In the genomic region with DNA sequence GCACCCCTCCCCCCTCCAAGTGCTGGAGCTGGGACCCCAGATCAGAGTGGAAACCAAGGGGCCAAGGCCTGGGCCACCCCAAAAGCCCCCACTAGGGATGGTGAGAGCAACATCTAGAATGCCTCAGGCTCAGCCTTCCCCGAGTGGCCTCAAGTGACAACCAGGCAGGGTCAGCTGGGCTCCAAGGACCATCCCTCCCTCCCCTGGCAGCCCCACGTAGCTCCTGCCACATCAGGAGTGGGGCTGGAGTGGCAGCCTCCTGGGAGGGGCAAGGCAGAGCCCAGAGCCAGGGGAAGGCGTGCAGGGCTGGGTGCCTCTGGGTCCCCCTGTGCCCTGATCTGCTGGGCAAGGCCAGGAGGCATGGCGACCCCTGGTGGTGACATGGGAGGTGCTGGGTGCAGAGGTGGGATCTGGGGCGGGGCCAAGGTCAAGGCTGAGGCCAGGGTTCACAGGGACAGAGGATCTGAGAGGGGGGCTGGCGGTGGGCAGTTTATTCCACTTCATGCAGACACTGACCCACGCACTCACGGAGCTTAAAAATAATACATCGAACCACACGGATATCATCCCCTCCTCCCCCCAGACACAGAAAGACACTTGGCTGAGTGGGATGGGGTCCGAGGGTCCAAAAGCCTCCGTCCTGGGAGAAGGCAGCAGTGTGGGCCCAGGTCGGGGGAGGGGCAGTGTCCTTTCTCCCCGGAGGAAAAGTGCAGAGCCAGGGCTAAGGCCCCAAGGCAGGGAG, we compare ENCODE assay signal across 1 cellular context.
TF ChIP-seq lines count a peak whose summit lies in the region.

No MANE protein-coding gene starts in this region.

TF ChIP-seq in HepG2, 621 proteins besides CTCF, POLR2A, EP300 and RAD21 (continued from another document and continues in another):
- peak; percentile 81; the same call in 1 of the 2 replicates for TF ChIP-seq GLI4 (CRISPR knock-in tag; IDR thresholded peaks at IDR 0.05; ENCODE audit: borderline replicate concordance)
- TF ChIP-seq ZBTB8A (CRISPR knock-in tag; IDR thresholded peaks at IDR 0.05; ENCODE audit: borderline replicate concordance, low read depth), result no peak
- TF ChIP-seq, protein P1, sequence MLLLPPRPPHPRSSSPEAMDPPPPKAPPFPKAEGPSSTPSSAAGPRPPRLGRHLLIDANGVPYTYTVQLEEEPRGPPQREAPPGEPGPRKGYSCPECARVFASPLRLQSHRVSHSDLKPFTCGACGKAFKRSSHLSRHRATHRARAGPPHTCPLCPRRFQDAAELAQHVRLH (CRISPR knock-in tag; IDR thresholded peaks at IDR 0.05; ENCODE audit: borderline replicate concordance, low read depth), result peak; percentile 48; the same call in 1 of the 2 replicates
- TF ChIP-seq ZNF496 (CRISPR knock-in tag; IDR thresholded peaks at IDR 0.05; ENCODE audit: insufficient replicate concordance), result no peak
- TF ChIP-seq PHB2 (IDR thresholded peaks at IDR 0.05; ENCODE audit: partially characterized antibody), result no peak
- TF ChIP-seq, protein P2, sequence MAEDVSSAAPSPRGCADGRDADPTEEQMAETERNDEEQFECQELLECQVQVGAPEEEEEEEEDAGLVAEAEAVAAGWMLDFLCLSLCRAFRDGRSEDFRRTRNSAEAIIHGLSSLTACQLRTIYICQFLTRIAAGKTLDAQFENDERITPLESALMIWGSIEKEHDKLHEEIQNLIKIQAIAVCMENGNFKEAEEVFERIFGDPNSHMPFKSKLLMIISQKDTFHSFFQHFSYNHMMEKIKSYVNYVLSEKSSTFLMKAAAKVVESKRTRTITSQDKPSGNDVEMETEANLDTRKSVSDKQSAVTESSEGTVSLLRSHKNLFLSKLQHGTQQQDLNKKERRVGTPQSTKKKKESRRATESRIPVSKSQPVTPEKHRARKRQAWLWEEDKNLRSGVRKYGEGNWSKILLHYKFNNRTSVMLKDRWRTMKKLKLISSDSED (CRISPR knock-in tag; IDR thresholded peaks at IDR 0.05), result 0 out of 2 replicates have a peak, but pooled peaks have one; percentile 41
- TF ChIP-seq ZNF329 (CRISPR knock-in tag; IDR thresholded peaks at IDR 0.05; ENCODE audit: low read depth), result no peak
- no peak for TF ChIP-seq NFYC (CRISPR knock-in tag; IDR thresholded peaks at IDR 0.05)
- no peak; the same call in 1 of the 2 replicates for TF ChIP-seq ZNF746 (CRISPR knock-in tag; IDR thresholded peaks at IDR 0.05)
- TF ChIP-seq, protein P3, sequence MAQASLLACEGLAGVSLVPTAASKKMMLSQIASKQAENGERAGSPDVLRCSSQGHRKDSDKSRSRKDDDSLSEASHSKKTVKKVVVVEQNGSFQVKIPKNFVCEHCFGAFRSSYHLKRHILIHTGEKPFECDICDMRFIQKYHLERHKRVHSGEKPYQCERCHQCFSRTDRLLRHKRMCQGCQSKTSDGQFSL (CRISPR knock-in tag; IDR thresholded peaks at IDR 0.05), result peak; percentile 76; the same call in 1 of the 2 replicates
- no peak for TF ChIP-seq HOXA7 (CRISPR knock-in tag; IDR thresholded peaks at IDR 0.05)
- 0 out of 2 replicates have a peak, but pooled peaks have one; percentile 14 for TF ChIP-seq ZNF232 (CRISPR knock-in tag; IDR thresholded peaks at IDR 0.05; ENCODE audit: borderline replicate concordance)
- TF ChIP-seq ZNF552 (CRISPR knock-in tag; IDR thresholded peaks at IDR 0.05; ENCODE audit: borderline replicate concordance), result no peak; the same call in 1 of the 2 replicates
- TF ChIP-seq, protein P4, sequence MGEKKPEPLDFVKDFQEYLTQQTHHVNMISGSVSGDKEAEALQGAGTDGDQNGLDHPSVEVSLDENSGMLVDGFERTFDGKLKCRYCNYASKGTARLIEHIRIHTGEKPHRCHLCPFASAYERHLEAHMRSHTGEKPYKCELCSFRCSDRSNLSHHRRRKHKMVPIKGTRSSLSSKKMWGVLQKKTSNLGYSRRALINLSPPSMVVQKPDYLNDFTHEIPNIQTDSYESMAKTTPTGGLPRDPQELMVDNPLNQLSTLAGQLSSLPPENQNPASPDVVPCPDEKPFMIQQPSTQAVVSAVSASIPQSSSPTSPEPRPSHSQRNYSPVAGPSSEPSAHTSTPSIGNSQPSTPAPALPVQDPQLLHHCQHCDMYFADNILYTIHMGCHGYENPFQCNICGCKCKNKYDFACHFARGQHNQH (CRISPR knock-in tag; IDR thresholded peaks at IDR 0.05), result peak; percentile 19; the same call in 1 of the 2 replicates
- peak; percentile 16; the same call in 1 of the 2 replicates for TF ChIP-seq ZSCAN31 (CRISPR knock-in tag; IDR thresholded peaks at IDR 0.05; ENCODE audit: low read depth)
- peak; percentile 67; the same call in 1 of the 2 replicates for TF ChIP-seq TBX3 (IDR thresholded peaks at IDR 0.05; ENCODE audit: borderline replicate concordance)
- TF ChIP-seq, protein P5, sequence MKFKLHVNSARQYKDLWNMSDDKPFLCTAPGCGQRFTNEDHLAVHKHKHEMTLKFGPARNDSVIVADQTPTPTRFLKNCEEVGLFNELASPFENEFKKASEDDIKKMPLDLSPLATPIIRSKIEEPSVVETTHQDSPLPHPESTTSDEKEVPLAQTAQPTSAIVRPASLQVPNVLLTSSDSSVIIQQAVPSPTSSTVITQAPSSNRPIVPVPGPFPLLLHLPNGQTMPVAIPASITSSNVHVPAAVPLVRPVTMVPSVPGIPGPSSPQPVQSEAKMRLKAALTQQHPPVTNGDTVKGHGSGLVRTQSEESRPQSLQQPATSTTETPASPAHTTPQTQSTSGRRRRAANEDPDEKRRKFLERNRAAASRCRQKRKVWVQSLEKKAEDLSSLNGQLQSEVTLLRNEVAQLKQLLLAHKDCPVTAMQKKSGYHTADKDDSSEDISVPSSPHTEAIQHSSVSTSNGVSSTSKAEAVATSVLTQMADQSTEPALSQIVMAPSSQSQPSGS (CRISPR knock-in tag; IDR thresholded peaks at IDR 0.05), result peak; percentile 74; the same call in 1 of the 2 replicates
- TF ChIP-seq ZNF781 (CRISPR knock-in tag; IDR thresholded peaks at IDR 0.05; ENCODE audit: borderline replicate concordance, not compliant biosample characterization), result peak; percentile 61
- TF ChIP-seq, protein P6, sequence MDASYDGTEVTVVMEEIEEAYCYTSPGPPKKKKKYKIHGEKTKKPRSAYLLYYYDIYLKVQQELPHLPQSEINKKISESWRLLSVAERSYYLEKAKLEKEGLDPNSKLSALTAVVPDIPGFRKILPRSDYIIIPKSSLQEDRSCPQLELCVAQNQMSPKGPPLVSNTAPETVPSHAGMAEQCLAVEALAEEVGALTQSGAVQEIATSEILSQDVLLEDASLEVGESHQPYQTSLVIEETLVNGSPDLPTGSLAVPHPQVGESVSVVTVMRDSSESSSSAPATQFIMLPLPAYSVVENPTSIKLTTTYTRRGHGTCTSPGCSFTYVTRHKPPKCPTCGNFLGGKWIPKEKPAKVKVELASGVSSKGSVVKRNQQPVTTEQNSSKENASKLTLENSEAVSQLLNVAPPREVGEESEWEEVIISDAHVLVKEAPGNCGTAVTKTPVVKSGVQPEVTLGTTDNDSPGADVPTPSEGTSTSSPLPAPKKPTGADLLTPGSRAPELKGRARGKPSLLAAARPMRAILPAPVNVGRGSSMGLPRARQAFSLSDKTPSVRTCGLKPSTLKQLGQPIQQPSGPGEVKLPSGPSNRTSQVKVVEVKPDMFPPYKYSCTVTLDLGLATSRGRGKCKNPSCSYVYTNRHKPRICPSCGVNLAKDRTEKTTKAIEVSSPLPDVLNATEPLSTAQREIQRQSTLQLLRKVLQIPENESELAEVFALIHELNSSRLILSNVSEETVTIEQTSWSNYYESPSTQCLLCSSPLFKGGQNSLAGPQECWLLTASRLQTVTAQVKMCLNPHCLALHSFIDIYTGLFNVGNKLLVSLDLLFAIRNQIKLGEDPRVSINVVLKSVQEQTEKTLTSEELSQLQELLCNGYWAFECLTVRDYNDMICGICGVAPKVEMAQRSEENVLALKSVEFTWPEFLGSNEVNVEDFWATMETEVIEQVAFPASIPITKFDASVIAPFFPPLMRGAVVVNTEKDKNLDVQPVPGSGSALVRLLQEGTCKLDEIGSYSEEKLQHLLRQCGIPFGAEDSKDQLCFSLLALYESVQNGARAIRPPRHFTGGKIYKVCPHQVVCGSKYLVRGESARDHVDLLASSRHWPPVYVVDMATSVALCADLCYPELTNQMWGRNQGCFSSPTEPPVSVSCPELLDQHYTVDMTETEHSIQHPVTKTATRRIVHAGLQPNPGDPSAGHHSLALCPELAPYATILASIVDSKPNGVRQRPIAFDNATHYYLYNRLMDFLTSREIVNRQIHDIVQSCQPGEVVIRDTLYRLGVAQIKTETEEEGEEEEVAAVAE (CRISPR knock-in tag; IDR thresholded peaks at IDR 0.05; ENCODE audit: borderline replicate concordance), result 0 out of 2 replicates have a peak, but pooled peaks have one; percentile 33
- no peak for TF ChIP-seq EHMT2 (IDR thresholded peaks at IDR 0.05; ENCODE audit: borderline replicate concordance, low read depth, low read length)
- no peak for TF ChIP-seq MATR3 (CRISPR knock-in tag; IDR thresholded peaks at IDR 0.05)
- TF ChIP-seq POGZ (CRISPR knock-in tag; IDR thresholded peaks at IDR 0.05), result peak; percentile 70; the same call in 1 of the 2 replicates
- TF ChIP-seq CBX5 (CRISPR knock-in tag; IDR thresholded peaks at IDR 0.05; ENCODE audit: borderline replicate concordance), result peak; percentile 75; the same call in 1 of the 2 replicates
- peak; percentile 87 for TF ChIP-seq XRCC5 (optimal IDR thresholded peaks at IDR 0.05; ENCODE audit: low read length)
- peak; percentile 77; the same call in 1 of the 2 replicates for TF ChIP-seq ZMYM3 (CRISPR knock-in tag; IDR thresholded peaks at IDR 0.05)
- TF ChIP-seq, protein P7, sequence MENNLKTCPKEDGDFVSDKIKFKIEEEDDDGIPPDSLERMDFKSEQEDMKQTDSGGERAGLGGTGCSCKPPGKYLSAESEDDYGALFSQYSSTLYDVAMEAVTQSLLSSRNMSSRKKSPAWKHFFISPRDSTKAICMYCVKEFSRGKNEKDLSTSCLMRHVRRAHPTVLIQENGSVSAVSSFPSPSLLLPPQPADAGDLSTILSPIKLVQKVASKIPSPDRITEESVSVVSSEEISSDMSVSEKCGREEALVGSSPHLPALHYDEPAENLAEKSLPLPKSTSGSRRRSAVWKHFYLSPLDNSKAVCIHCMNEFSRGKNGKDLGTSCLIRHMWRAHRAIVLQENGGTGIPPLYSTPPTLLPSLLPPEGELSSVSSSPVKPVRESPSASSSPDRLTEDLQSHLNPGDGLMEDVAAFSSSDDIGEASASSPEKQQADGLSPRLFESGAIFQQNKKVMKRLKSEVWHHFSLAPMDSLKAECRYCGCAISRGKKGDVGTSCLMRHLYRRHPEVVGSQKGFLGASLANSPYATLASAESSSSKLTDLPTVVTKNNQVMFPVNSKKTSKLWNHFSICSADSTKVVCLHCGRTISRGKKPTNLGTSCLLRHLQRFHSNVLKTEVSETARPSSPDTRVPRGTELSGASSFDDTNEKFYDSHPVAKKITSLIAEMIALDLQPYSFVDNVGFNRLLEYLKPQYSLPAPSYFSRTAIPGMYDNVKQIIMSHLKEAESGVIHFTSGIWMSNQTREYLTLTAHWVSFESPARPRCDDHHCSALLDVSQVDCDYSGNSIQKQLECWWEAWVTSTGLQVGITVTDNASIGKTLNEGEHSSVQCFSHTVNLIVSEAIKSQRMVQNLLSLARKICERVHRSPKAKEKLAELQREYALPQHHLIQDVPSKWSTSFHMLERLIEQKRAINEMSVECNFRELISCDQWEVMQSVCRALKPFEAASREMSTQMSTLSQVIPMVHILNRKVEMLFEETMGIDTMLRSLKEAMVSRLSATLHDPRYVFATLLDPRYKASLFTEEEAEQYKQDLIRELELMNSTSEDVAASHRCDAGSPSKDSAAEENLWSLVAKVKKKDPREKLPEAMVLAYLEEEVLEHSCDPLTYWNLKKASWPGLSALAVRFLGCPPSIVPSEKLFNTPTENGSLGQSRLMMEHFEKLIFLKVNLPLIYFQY (CRISPR knock-in tag; IDR thresholded peaks at IDR 0.05; ENCODE audit: borderline replicate concordance), result peak; percentile 61; the same call in 1 of the 2 replicates
- peak; percentile 30 for TF ChIP-seq HOXA5 (CRISPR knock-in tag; IDR thresholded peaks at IDR 0.05)
- no peak for TF ChIP-seq KDM5B (CRISPR knock-in tag; IDR thresholded peaks at IDR 0.05; ENCODE audit: borderline replicate concordance)
- TF ChIP-seq, protein P8, sequence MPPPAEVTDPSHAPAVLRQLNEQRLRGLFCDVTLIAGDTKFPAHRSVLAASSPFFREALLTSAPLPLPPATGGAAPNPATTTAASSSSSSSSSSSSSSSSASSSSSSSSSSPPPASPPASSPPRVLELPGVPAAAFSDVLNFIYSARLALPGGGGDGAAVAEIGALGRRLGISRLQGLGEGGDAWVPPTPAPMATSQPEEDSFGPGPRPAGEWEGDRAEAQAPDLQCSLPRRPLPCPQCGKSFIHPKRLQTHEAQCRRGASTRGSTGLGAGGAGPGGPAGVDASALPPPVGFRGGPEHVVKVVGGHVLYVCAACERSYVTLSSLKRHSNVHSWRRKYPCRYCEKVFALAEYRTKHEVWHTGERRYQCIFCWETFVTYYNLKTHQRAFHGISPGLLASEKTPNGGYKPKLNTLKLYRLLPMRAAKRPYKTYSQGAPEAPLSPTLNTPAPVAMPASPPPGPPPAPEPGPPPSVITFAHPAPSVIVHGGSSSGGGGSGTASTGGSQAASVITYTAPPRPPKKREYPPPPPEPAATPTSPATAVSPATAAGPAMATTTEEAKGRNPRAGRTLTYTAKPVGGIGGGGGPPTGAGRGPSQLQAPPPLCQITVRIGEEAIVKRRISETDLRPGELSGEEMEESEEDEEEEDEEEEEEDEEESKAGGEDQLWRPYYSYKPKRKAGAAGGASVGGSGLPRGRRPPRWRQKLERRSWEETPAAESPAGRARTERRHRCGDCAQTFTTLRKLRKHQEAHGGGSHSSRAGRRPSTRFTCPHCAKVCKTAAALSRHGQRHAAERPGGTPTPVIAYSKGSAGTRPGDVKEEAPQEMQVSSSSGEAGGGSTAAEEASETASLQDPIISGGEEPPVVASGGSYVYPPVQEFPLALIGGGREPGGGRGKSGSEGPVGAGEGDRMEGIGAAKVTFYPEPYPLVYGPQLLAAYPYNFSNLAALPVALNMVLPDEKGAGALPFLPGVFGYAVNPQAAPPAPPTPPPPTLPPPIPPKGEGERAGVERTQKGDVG (CRISPR knock-in tag; IDR thresholded peaks at IDR 0.05; ENCODE audit: borderline replicate concordance), result peak; percentile 6; the same call in 1 of the 2 replicates
- TF ChIP-seq, protein P9, sequence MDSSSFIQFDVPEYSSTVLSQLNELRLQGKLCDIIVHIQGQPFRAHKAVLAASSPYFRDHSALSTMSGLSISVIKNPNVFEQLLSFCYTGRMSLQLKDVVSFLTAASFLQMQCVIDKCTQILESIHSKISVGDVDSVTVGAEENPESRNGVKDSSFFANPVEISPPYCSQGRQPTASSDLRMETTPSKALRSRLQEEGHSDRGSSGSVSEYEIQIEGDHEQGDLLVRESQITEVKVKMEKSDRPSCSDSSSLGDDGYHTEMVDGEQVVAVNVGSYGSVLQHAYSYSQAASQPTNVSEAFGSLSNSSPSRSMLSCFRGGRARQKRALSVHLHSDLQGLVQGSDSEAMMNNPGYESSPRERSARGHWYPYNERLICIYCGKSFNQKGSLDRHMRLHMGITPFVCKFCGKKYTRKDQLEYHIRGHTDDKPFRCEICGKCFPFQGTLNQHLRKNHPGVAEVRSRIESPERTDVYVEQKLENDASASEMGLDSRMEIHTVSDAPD (CRISPR knock-in tag; IDR thresholded peaks at IDR 0.05), result no peak
- TF ChIP-seq, protein P10, sequence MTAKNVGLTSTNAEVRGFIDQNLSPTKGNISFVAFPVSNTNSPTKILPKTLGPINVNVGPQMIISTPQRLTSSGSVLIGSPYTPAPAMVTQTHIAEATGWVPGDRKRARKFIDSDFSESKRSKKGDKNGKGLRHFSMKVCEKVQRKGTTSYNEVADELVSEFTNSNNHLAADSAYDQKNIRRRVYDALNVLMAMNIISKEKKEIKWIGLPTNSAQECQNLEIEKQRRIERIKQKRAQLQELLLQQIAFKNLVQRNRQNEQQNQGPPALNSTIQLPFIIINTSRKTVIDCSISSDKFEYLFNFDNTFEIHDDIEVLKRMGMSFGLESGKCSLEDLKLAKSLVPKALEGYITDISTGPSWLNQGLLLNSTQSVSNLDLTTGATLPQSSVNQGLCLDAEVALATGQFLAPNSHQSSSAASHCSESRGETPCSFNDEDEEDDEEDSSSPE (CRISPR knock-in tag; IDR thresholded peaks at IDR 0.05), result peak; percentile 43; the same call in 1 of the 2 replicates
- TF ChIP-seq SRF (IDR thresholded peaks at IDR 0.05; ENCODE audit: low read depth, low read length), result 0 out of 2 replicates have a peak, but pooled peaks have one; percentile 6
- TF ChIP-seq SRSF4 (IDR thresholded peaks at IDR 0.05; ENCODE audit: low read depth, low read length, poor library complexity, severe bottlenecking), result no peak
- no peak for TF ChIP-seq ZFAT (CRISPR knock-in tag; conservative IDR thresholded peaks at IDR 0.05)
